ENCODE assay signal across 27 cellular contexts in the genomic region with DNA sequence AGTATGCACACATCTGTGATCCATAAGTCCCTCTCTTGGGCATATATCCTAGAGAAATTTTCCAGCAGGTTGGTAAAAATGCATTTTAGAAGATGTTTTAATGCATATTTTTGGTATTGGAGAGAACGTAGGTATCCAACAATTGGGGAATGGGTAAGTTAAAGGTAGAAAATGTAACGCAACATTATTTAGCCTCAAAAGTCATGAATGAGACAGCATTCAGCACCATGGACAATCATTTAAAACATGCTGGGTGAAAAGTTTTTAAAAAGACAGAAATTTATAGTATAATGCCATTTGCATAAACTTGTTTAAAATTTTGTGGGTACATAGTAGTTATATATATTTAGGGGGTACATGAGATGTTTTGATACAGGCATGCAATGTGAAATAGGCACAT.
"Had no signal": no experiment of that assay in that cellular context is flagged by ENCODE, and none has a peak within 500 bp of the region (broad histone marks: within the 10 kb centered on the region; RNA-seq: fewer than 3 reads in every experiment).

No MANE protein-coding gene starts in this region.

- H3K36me3 ChIP-seq: colonic mucosa, esophagus muscularis mucosa, esophagus squamous epithelium, gastrocnemius medialis, gastroesophageal sphincter, heart left ventricle, heart right ventricle had no signal

- H3K4me2 ChIP-seq: hepatocyte had no signal

- H3K27ac ChIP-seq: colonic mucosa, coronary artery, epithelial cell of prostate, esophagus muscularis mucosa, esophagus squamous epithelium, foreskin keratinocyte, gastrocnemius medialis, gastroesophageal sphincter, heart left ventricle, heart right ventricle, hepatocyte had no signal

- FAIRE-seq: colon, endometrium, endothelial cell of umbilical vein, frontal cortex had no signal

- ATAC-seq: effector memory CD8-positive, alpha-beta T cell; esophagus mucosa; foreskin keratinocyte; gastrocnemius medialis; gastroesophageal sphincter; heart left ventricle; heart right ventricle had no signal

- H3K9me3 ChIP-seq: colonic mucosa, esophagus muscularis mucosa, esophagus squamous epithelium, gastrocnemius medialis, gastroesophageal sphincter, heart left ventricle, heart right ventricle had no signal

- H3K4me1 ChIP-seq: colonic mucosa, gastrocnemius medialis, gastroesophageal sphincter had no signal

- H3K4me3 ChIP-seq: colonic mucosa, coronary artery, dorsolateral prefrontal cortex, esophagus muscularis mucosa, esophagus squamous epithelium, gastrocnemius medialis, gastroesophageal sphincter, heart left ventricle, heart right ventricle, hepatocyte had no signal

- DNase-seq: colonic mucosa; dermis blood vessel endothelial cell; dorsolateral prefrontal cortex; effector CD4-positive, alpha-beta T cell; effector CD8-positive, alpha-beta T cell; effector memory CD4-positive, alpha-beta T cell; effector memory CD8-positive, alpha-beta T cell; endodermal cell; erythroblast; esophagus squamous epithelium; foreskin fibroblast; foreskin keratinocyte; gastrocnemius medialis; glutamatergic neuron; head of caudate nucleus; heart left ventricle; heart right ventricle had no signal
